In the genomic region with DNA sequence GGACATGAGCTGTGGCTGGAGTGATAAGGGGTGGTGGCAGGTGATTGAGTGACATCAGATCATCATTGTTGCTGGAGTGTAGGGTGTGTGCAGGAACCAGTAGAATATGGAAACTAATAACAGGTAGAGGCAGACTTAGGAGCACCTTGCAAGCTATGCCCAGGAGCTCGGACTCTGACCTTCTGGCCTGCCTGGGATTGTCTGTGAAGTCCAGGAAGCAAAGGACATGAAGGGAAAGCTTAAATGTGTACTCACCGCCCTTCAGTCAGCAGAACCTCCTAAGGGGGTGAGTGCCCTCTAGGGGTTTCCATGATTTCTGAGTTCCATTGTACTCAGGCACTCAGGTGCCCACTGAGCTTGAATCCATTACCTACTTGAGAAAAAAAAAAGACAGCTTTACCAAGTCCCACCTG, we compare ENCODE assay signal across 8 cellular contexts.
DNase-seq lines count a peak whose midpoint lies in the region; ATAC-seq and TF ChIP-seq lines count a peak whose summit lies in the region.

No MANE protein-coding gene starts in this region.

- H3K27me3 ChIP-seq in cardiac muscle cell, result peaks cover 67% of the 10 kb centered on the region
- H3K27me3 ChIP-seq in right cardiac atrium (ENCODE audit: control insufficient read depth, insufficient read depth), result no peaks in the 10 kb centered on the region
- no peaks in the 10 kb centered on the region for H3K27me3 ChIP-seq in tibial artery

- intact Hi-C loops in cardiac septum (cut with DNase I), result loop anchor here (5.0 kb wide), 2 partner anchors 42 to 87 kb away; no protein-coding TSS in a partner anchor
- intact Hi-C loops in right cardiac atrium (cut with DNase I), result loop anchor here in 2 of 4 donors (5.0 to 10.0 kb wide), 3 partner anchors 42 to 105 kb away; a partner anchor contains a TSS
- intact Hi-C loops in tibial artery (cut with DNase I; ENCODE audit: low total_unique reads), result loop anchor here (5.0 kb wide), 1 partner anchor 102 kb away; a partner anchor contains a TSS

- H3K4me1 ChIP-seq in cardiac muscle cell (ENCODE audit: low read depth) (no peaks in the 10 kb centered on the region), right cardiac atrium (ENCODE audit: control insufficient read depth, insufficient read depth, low read length) (peaks cover 12% of the 10 kb centered on the region), tibial artery (peaks cover 4 to 100% (median 75%) of the 10 kb centered on the region in 4 donors)

- H3K4me3 ChIP-seq in cardiac muscle cell, result no peak overlapping the region
- H3K4me3 ChIP-seq in right cardiac atrium (ENCODE audit: low read length), result no peak overlapping the region
- H3K4me3 ChIP-seq in tibial artery, result no peak overlapping the region

- peak; percentile 52 to 55 for ATAC-seq in right cardiac atrium
- ATAC-seq in GM18520 (IDR thresholded peaks at IDR 0.05; ENCODE audit: unreplicated experiment), result no peak

- H3K9me3 ChIP-seq in cardiac muscle cell (ENCODE audit: low read depth) (no peaks in the 10 kb centered on the region), right cardiac atrium (ENCODE audit: control insufficient read depth, low read length) (no peaks in the 10 kb centered on the region), tibial artery (no peaks in the 10 kb centered on the region)

- H3K27ac ChIP-seq in cardiac muscle cell, result no peak overlapping the region
- no peak overlapping the region for H3K27ac ChIP-seq in right cardiac atrium (ENCODE audit: low read length)
- H3K27ac ChIP-seq in tibial artery, result peak overlapping the region; percentile 72 to 79

- 50% methylated on average over 2 of the region's 2 CpGs for WGBS in right cardiac atrium

- DNase-seq in cardiac muscle cell (ENCODE audit: low read depth in 1 of 2, low spot score in 1 of 2) (peak; percentile 64 to 78), cardiac septum (ENCODE audit: low spot score) (no peak), SK-MEL-5 (ENCODE audit: low read depth, low spot score) (peak; percentile 27), right cardiac atrium (no peak), tibial artery (no peak), NOMO-1 treated with dmso at 0.1 percent for 144 hours (lab: John Stamatoyannopoulos, UW; ENCODE audit: unreplicated experiment) (no peak), GM20000 (ENCODE audit: low spot score) (no peak)

- peak; percentile 53 for TF ChIP-seq CTCF in cardiac muscle cell (IDR thresholded peaks at IDR 0.05; ENCODE audit: low read depth, low read length)
- TF ChIP-seq CTCF in tibial artery (IDR thresholded peaks at IDR 0.05), result peak; percentile 43 to 53
- no peak for TF ChIP-seq CTCF in GM20000 (IDR thresholded peaks at IDR 0.05; ENCODE audit: extremely low read depth, missing control alignments)

- in situ Hi-C loops in SK-MEL-5 (cut with HindIII; ENCODE audit: low pct_unique_long_range_greater_than_20kb, low sequenced_read_pairs), result no loop called here

- no peaks in the 10 kb centered on the region for H3K36me3 ChIP-seq in cardiac muscle cell
- peaks cover 10 to 17% (median 16%) of the 10 kb centered on the region in 3 donors for H3K36me3 ChIP-seq in tibial artery

Comparison
In these comparisons a context has a peak if more than half of its experiments do, and no peak if none do; other contexts are left out.
1. DNase-seq: peak in cardiac muscle cell (2 of 2) and SK-MEL-5 (single experiment); none in cardiac septum (single experiment), right cardiac atrium (0 of 3), tibial artery (0 of 2), NOMO-1 treated with dmso at 0.1 percent for 144 hours (single experiment) and GM20000 (single experiment).
2. H3K27ac ChIP-seq: peak in tibial artery (2 of 2); none in cardiac muscle cell (single experiment) and right cardiac atrium (single experiment).